ENCODE assay signal across 2 cellular contexts in the genomic region with DNA sequence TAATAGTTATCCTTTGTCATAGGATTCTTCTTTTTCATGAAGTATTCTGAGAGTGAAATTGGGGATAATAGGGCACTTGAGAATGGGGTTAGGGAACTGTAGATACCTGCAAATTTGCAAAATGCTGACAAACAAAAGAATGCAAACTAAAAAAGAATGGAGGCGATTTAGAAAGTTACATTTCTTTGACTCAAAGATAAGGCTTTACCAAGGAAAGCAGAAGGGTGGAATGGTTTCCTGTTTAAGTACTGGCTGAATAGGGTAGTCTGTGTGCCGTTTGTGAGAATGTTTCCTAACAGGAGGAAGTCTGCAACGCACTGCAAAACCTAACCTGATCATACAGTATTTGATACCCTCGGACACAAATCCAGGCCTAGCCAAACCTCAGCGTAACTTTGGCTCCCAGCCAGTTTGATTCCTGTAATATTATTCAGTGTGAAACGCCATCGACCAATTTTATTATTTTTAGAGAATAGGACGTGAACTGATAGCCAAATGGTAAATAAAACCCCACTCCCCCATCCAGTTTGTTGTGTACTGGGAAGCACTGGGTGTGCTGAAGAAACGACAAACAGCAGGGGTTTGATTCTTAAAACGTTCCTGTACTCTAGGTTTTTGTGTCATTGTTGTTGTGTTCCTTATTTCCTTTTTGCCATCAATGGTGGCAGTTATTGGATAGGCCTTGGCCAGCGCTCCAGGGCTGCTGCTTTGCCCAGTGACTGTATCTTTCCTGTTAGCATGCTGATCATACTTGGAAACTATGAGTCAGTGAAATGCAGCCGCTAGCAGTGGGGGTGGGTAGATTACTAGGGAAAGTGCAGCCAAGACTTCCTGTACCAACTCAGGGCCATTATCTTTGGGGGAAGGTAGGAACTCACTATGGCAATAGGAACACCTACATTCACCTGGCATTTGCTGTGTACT.
TF ChIP-seq lines count a peak whose summit lies in the region.

No MANE protein-coding gene starts in this region.

TF ChIP-seq in Ishikawa, 13 proteins besides CTCF, POLR2A, EP300 and RAD21 (continued from another document):
- TF ChIP-seq CREB1 (IDR thresholded peaks at IDR 0.05; ENCODE audit: low read depth) (no peak), TEAD4 (IDR thresholded peaks at IDR 0.05) (peak; percentile 100), FOXM1 (IDR thresholded peaks at IDR 0.05; ENCODE audit: borderline replicate concordance, low read depth) (peak; percentile 99), TCF12 (IDR thresholded peaks at IDR 0.05; ENCODE audit: low read depth) (peak; percentile 100), CEBPB (IDR thresholded peaks at IDR 0.05) (peak; percentile 74; the same call in 1 of the 2 replicates), REST (IDR thresholded peaks at IDR 0.05; ENCODE audit: low read depth) (peak; percentile 35; the same call in 1 of the 2 replicates)

TF ChIP-seq in SK-N-SH, 30 proteins besides CTCF, POLR2A, EP300 and RAD21 (continued from another document):
- peak; percentile 76 for TF ChIP-seq REST (IDR thresholded peaks at IDR 0.05; ENCODE audit: low read depth, low read length)
- TF ChIP-seq SIN3A (IDR thresholded peaks at IDR 0.05; ENCODE audit: borderline replicate concordance, low read depth, low read length) = peak; percentile 72; the same call in 1 of the 2 replicates
- peak; percentile 99 for TF ChIP-seq FOSL2 (IDR thresholded peaks at IDR 0.05; ENCODE audit: borderline replicate concordance, low read depth)
- TF ChIP-seq MEF2A (IDR thresholded peaks at IDR 0.05; ENCODE audit: borderline replicate concordance, low read depth) = no peak
- TF ChIP-seq ELF1 (IDR thresholded peaks at IDR 0.05) = peak; percentile 83
- no peak for TF ChIP-seq NRF1 (IDR thresholded peaks at IDR 0.05; ENCODE audit: low read depth, low read length)
- TF ChIP-seq, protein P1, sequence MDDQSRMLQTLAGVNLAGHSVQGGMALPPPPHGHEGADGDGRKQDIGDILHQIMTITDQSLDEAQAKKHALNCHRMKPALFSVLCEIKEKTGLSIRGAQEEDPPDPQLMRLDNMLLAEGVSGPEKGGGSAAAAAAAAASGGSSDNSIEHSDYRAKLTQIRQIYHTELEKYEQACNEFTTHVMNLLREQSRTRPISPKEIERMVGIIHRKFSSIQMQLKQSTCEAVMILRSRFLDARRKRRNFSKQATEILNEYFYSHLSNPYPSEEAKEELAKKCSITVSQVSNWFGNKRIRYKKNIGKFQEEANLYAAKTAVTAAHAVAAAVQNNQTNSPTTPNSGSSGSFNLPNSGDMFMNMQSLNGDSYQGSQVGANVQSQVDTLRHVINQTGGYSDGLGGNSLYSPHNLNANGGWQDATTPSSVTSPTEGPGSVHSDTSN (IDR thresholded peaks at IDR 0.05) = peak; percentile 81
- no peak for TF ChIP-seq TAF1 (IDR thresholded peaks at IDR 0.05; ENCODE audit: borderline replicate concordance, low read depth, low read length)
- TF ChIP-seq, protein P2, sequence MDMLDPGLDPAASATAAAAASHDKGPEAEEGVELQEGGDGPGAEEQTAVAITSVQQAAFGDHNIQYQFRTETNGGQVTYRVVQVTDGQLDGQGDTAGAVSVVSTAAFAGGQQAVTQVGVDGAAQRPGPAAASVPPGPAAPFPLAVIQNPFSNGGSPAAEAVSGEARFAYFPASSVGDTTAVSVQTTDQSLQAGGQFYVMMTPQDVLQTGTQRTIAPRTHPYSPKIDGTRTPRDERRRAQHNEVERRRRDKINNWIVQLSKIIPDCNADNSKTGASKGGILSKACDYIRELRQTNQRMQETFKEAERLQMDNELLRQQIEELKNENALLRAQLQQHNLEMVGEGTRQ (IDR thresholded peaks at IDR 0.05; ENCODE audit: borderline replicate concordance, low read depth, low read length) = no peak
- peak; percentile 24; the same call in 1 of the 2 replicates for TF ChIP-seq GABPA (IDR thresholded peaks at IDR 0.05; ENCODE audit: low read depth)
- TF ChIP-seq YY1 (IDR thresholded peaks at IDR 0.05; ENCODE audit: low read depth) = peak; percentile 74; the same call in 1 of the 2 replicates
- TF ChIP-seq POLR2AphosphoS5 (IDR thresholded peaks at IDR 0.05; ENCODE audit: low read depth, low read length) = peak; percentile 81; the same call in 1 of the 2 replicates
- TF ChIP-seq, protein P3, sequence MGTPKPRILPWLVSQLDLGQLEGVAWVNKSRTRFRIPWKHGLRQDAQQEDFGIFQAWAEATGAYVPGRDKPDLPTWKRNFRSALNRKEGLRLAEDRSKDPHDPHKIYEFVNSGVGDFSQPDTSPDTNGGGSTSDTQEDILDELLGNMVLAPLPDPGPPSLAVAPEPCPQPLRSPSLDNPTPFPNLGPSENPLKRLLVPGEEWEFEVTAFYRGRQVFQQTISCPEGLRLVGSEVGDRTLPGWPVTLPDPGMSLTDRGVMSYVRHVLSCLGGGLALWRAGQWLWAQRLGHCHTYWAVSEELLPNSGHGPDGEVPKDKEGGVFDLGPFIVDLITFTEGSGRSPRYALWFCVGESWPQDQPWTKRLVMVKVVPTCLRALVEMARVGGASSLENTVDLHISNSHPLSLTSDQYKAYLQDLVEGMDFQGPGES (IDR thresholded peaks at IDR 0.05; ENCODE audit: low read depth, low read length) = no peak
- TF ChIP-seq NFIC (IDR thresholded peaks at IDR 0.05; ENCODE audit: borderline replicate concordance) = peak; percentile 96
- TF ChIP-seq, protein P4, sequence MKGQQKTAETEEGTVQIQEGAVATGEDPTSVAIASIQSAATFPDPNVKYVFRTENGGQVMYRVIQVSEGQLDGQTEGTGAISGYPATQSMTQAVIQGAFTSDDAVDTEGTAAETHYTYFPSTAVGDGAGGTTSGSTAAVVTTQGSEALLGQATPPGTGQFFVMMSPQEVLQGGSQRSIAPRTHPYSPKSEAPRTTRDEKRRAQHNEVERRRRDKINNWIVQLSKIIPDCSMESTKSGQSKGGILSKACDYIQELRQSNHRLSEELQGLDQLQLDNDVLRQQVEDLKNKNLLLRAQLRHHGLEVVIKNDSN (IDR thresholded peaks at IDR 0.05; ENCODE audit: borderline replicate concordance, low read depth) = no peak
- TF ChIP-seq TCF12 (IDR thresholded peaks at IDR 0.05) = peak; percentile 95
- no peak for TF ChIP-seq GATA2 (CRISPR knock-in tag; IDR thresholded peaks at IDR 0.05)
- peak; percentile 64 for TF ChIP-seq CHD2 (IDR thresholded peaks at IDR 0.05; ENCODE audit: low read length, partially characterized antibody)
- TF ChIP-seq FOXM1 (IDR thresholded peaks at IDR 0.05; ENCODE audit: low read depth) = peak; percentile 81; the same call in 1 of the 2 replicates
- peak; percentile 95 for TF ChIP-seq TEAD4 (IDR thresholded peaks at IDR 0.05; ENCODE audit: borderline replicate concordance, insufficient read depth)
- TF ChIP-seq RCOR1 (IDR thresholded peaks at IDR 0.05; ENCODE audit: low read length) = no peak
- TF ChIP-seq RFX5 (IDR thresholded peaks at IDR 0.05; ENCODE audit: low read length) = no peak
- TF ChIP-seq SMC3 (IDR thresholded peaks at IDR 0.05; ENCODE audit: low read depth, low read length) = no peak; the same call in 1 of the 2 replicates
- TF ChIP-seq EZH2phosphoT487 (IDR thresholded peaks at IDR 0.05; ENCODE audit: borderline replicate concordance, low read depth) = no peak
- TF ChIP-seq ZBTB33 (IDR thresholded peaks at IDR 0.05; ENCODE audit: borderline replicate concordance, low read depth) = peak; percentile 78; the same call in 1 of the 2 replicates
